In the genomic region with DNA sequence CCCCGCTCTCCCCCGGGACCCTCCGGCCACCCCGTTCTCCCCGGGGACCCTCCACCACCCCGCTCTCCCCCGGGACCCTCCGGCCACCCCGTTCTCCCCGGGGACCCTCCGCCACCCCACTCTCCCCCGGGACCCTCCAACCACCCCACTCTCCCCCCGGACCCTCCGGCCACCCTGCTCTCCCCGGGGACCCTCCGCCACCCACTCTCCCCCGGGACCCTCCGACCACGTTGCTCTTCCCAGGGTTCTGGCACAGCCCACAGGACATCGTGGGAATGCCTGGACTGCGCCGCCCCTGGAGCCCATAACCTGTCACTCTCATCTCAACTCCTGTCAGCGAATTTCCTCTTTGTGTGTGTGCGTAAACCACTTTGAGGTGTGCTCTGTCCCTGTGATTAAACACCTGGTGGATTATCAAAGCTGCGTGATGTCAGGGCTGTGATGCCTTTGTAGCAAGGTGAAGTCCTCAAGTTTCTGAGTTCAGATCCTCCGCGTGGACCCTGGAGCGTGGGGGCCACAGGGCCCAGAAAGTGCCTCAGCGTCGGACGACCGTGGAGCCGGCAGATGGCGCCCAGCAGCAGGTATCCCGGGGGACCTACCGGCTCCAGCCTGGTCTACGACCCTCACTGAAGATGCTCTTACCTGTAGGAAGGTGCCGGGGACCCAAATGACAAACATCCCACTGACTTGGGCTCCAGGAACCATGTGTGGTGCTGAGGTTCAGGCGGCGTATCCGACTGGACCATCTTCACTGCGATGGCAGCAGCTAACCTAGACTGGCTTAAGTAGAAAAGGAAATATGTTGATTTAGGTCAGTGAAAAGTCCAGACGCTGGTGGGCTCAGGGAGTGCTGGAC, we compare ENCODE assay signal across 1 cellular context.
TF ChIP-seq lines count a peak whose summit lies in the region.

No MANE protein-coding gene starts in this region.

TF ChIP-seq in H1, 55 proteins besides CTCF, POLR2A, EP300 and RAD21:
- TF ChIP-seq RBBP5 (IDR thresholded peaks at IDR 0.05; ENCODE audit: borderline replicate concordance, low read depth, low read length) (no peak), ATF3 (IDR thresholded peaks at IDR 0.05; ENCODE audit: insufficient read depth, low read depth, low read length) (no peak), TBP (IDR thresholded peaks at IDR 0.05; ENCODE audit: low read depth, low read length) (no peak), EZH2 (IDR thresholded peaks at IDR 0.05; ENCODE audit: low read depth, low read length, severe bottlenecking) (no peak), POU5F1 (IDR thresholded peaks at IDR 0.05; ENCODE audit: low read depth, low read length) (no peak), TCF12 (IDR thresholded peaks at IDR 0.05; ENCODE audit: low read depth, low read length) (no peak), HDAC2 (IDR thresholded peaks at IDR 0.05; ENCODE audit: borderline replicate concordance in 1 of 2, low read depth in 2 of 2, low read length in 2 of 2) (no peak), TAF7 (optimal IDR thresholded peaks at IDR 0.05; ENCODE audit: borderline replicate concordance, low read depth, low read length) (no peak), JUN (IDR thresholded peaks at IDR 0.05; ENCODE audit: low read depth, low read length) (no peak), ATF2 (IDR thresholded peaks at IDR 0.05; ENCODE audit: low read length) (no peak), PHF8 (conservative IDR thresholded peaks at IDR 0.05; ENCODE audit: low read depth, low read length) (no peak), RFX5 (IDR thresholded peaks at IDR 0.05; ENCODE audit: borderline replicate concordance, low read depth, low read length) (no peak), SAP30 (IDR thresholded peaks at IDR 0.05; ENCODE audit: insufficient read depth, insufficient replicate concordance, low read length) (no peak), CTBP2 (IDR thresholded peaks at IDR 0.05; ENCODE audit: borderline replicate concordance, insufficient read depth, insufficient read length, low read length) (no peak), SIX5 (IDR thresholded peaks at IDR 0.05; ENCODE audit: low read depth, low read length) (no peak), SP2 (IDR thresholded peaks at IDR 0.05; ENCODE audit: low read length) (no peak), NANOG (IDR thresholded peaks at IDR 0.05; ENCODE audit: insufficient read depth, low read depth, low read length, poor library complexity, severe bottlenecking) (no peak), SRF (IDR thresholded peaks at IDR 0.05; ENCODE audit: low read depth, low read length) (no peak)
- TF ChIP-seq, protein P1, sequence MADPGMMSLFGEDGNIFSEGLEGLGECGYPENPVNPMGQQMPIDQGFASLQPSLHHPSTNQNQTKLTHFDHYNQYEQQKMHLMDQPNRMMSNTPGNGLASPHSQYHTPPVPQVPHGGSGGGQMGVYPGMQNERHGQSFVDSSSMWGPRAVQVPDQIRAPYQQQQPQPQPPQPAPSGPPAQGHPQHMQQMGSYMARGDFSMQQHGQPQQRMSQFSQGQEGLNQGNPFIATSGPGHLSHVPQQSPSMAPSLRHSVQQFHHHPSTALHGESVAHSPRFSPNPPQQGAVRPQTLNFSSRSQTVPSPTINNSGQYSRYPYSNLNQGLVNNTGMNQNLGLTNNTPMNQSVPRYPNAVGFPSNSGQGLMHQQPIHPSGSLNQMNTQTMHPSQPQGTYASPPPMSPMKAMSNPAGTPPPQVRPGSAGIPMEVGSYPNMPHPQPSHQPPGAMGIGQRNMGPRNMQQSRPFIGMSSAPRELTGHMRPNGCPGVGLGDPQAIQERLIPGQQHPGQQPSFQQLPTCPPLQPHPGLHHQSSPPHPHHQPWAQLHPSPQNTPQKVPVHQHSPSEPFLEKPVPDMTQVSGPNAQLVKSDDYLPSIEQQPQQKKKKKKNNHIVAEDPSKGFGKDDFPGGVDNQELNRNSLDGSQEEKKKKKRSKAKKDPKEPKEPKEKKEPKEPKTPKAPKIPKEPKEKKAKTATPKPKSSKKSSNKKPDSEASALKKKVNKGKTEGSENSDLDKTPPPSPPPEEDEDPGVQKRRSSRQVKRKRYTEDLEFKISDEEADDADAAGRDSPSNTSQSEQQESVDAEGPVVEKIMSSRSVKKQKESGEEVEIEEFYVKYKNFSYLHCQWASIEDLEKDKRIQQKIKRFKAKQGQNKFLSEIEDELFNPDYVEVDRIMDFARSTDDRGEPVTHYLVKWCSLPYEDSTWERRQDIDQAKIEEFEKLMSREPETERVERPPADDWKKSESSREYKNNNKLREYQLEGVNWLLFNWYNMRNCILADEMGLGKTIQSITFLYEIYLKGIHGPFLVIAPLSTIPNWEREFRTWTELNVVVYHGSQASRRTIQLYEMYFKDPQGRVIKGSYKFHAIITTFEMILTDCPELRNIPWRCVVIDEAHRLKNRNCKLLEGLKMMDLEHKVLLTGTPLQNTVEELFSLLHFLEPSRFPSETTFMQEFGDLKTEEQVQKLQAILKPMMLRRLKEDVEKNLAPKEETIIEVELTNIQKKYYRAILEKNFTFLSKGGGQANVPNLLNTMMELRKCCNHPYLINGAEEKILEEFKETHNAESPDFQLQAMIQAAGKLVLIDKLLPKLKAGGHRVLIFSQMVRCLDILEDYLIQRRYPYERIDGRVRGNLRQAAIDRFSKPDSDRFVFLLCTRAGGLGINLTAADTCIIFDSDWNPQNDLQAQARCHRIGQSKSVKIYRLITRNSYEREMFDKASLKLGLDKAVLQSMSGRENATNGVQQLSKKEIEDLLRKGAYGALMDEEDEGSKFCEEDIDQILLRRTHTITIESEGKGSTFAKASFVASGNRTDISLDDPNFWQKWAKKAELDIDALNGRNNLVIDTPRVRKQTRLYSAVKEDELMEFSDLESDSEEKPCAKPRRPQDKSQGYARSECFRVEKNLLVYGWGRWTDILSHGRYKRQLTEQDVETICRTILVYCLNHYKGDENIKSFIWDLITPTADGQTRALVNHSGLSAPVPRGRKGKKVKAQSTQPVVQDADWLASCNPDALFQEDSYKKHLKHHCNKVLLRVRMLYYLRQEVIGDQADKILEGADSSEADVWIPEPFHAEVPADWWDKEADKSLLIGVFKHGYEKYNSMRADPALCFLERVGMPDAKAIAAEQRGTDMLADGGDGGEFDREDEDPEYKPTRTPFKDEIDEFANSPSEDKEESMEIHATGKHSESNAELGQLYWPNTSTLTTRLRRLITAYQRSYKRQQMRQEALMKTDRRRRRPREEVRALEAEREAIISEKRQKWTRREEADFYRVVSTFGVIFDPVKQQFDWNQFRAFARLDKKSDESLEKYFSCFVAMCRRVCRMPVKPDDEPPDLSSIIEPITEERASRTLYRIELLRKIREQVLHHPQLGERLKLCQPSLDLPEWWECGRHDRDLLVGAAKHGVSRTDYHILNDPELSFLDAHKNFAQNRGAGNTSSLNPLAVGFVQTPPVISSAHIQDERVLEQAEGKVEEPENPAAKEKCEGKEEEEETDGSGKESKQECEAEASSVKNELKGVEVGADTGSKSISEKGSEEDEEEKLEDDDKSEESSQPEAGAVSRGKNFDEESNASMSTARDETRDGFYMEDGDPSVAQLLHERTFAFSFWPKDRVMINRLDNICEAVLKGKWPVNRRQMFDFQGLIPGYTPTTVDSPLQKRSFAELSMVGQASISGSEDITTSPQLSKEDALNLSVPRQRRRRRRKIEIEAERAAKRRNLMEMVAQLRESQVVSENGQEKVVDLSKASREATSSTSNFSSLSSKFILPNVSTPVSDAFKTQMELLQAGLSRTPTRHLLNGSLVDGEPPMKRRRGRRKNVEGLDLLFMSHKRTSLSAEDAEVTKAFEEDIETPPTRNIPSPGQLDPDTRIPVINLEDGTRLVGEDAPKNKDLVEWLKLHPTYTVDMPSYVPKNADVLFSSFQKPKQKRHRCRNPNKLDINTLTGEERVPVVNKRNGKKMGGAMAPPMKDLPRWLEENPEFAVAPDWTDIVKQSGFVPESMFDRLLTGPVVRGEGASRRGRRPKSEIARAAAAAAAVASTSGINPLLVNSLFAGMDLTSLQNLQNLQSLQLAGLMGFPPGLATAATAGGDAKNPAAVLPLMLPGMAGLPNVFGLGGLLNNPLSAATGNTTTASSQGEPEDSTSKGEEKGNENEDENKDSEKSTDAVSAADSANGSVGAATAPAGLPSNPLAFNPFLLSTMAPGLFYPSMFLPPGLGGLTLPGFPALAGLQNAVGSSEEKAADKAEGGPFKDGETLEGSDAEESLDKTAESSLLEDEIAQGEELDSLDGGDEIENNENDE (IDR thresholded peaks at IDR 0.05; ENCODE audit: insufficient replicate concordance, low read length), result no peak
- TF ChIP-seq, protein P2, sequence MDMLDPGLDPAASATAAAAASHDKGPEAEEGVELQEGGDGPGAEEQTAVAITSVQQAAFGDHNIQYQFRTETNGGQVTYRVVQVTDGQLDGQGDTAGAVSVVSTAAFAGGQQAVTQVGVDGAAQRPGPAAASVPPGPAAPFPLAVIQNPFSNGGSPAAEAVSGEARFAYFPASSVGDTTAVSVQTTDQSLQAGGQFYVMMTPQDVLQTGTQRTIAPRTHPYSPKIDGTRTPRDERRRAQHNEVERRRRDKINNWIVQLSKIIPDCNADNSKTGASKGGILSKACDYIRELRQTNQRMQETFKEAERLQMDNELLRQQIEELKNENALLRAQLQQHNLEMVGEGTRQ (IDR thresholded peaks at IDR 0.05; ENCODE audit: low read length), result no peak
